1 cellular context compared by ENCODE assay signal in genomic region chr4:107997794-107998193, GRCh38.
TF ChIP-seq lines count a peak whose summit lies in the region.

No MANE protein-coding gene starts in this region.

TF ChIP-seq in GM23338, 12 proteins besides CTCF, POLR2A, EP300 and RAD21 (continued from another document):
- TF ChIP-seq ZNF114 (CRISPR knock-in tag; IDR thresholded peaks at IDR 0.05) (no peak), EZH2 (IDR thresholded peaks at IDR 0.05; ENCODE audit: low read depth, unreplicated experiment) (no peak), CREB1 (CRISPR knock-in tag; IDR thresholded peaks at IDR 0.05; ENCODE audit: low read depth) (no peak), EZH2phosphoT487 (IDR thresholded peaks at IDR 0.05; ENCODE audit: unreplicated experiment) (no peak), STAT1 (IDR thresholded peaks at IDR 0.05; ENCODE audit: unreplicated experiment) (no peak), ZNF331 (CRISPR knock-in tag; IDR thresholded peaks at IDR 0.05; ENCODE audit: low read depth) (no peak), NANOG (IDR thresholded peaks at IDR 0.05; ENCODE audit: borderline replicate concordance) (no peak), ZNF462 (CRISPR knock-in tag; IDR thresholded peaks at IDR 0.05) (no peak)
